Comparison of ENCODE assay signal across 8 cellular contexts in the genomic region with DNA sequence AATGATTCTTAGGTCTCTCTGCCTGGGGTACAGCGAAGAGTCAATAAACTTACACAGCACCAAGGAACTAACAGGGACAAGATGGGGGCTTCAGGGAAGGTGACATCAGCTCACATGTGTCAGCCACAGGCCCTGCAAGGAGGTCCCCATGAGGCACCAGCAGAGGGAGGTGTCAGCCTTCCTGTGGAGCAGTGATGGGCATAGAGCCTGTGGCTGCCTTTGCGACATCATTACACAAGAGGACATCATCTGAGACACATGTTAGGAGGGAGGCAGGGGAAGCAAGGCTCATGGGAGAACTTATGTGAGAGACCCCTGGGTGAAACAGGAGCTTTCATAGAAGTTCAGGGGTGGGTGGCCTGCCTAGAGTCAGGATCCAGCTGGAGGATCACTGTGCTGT.
DNase-seq lines count a peak whose midpoint lies in the region; ATAC-seq and TF ChIP-seq lines count a peak whose summit lies in the region.

No MANE protein-coding gene starts in this region.

- no peaks in the 10 kb centered on the region for H3K79me2 ChIP-seq in KMS-11 (ENCODE audit: insufficient read depth, low read depth)

- no peaks in the 10 kb centered on the region for H3K36me3 Mint-ChIP-seq in MCF 10A (ENCODE audit: insufficient read depth, unreplicated experiment)

- no peaks in the 10 kb centered on the region for H4K20me1 ChIP-seq in KMS-11 (ENCODE audit: insufficient read depth)

- TF ChIP-seq CTCF in KMS-11 (conservative IDR thresholded peaks at IDR 0.05; ENCODE audit: low read depth, low read length) (0 out of 2 replicates have a peak, but pooled peaks have one; percentile 25), MCF 10A (IDR thresholded peaks at IDR 0.05; ENCODE audit: unreplicated experiment) (peak; percentile 49), esophagus squamous epithelium (IDR thresholded peaks at IDR 0.05) (peak in 1 of 6 experiments; percentile 41)

- no peaks in the 10 kb centered on the region for H3K36me3 ChIP-seq in KMS-11 (ENCODE audit: insufficient read depth)
- H3K36me3 ChIP-seq in esophagus squamous epithelium, result peaks cover 0 to 9% (median 0%) of the 10 kb centered on the region in 3 donors

- H2AFZ ChIP-seq in KMS-11 (ENCODE audit: low read depth), result no peak overlapping the region

- H3K27ac ChIP-seq in KMS-11, result no peak overlapping the region
- H3K27ac ChIP-seq in esophagus squamous epithelium, result no peak overlapping the region

- no peaks in the 10 kb centered on the region for H3K27me3 Mint-ChIP-seq in MCF 10A (ENCODE audit: insufficient read depth, unreplicated experiment)

- no peaks in the 10 kb centered on the region for H3K9me3 Mint-ChIP-seq in MCF 10A (ENCODE audit: unreplicated experiment)

- H3K4me3 Mint-ChIP-seq in MCF 10A (ENCODE audit: unreplicated experiment), result no peak overlapping the region

- peaks cover 6% of the 10 kb centered on the region for H3K4me1 Mint-ChIP-seq in MCF 10A (ENCODE audit: insufficient read depth, unreplicated experiment)

- DNase-seq in NCI-H82 (lab: John Stamatoyannopoulos, UW) (peak; percentile 51), NCI-H82 treated with DMSO at 0.1 percent for 48 hours (lab: John Stamatoyannopoulos, UW; ENCODE audit: unreplicated experiment) (no peak), MCF 10A (ENCODE audit: unreplicated experiment) (peak; percentile 72), lung microvascular endothelial cell (ENCODE audit: low read depth in 2 of 2) (peak; percentile 49 to 60), esophagus squamous epithelium (lab: John Stamatoyannopoulos, UW) (no peak), NOMO-1 (lab: John Stamatoyannopoulos, UW; ENCODE audit: unreplicated experiment in 2 of 2) (no peak)

- H3K27me3 ChIP-seq in KMS-11 (ENCODE audit: insufficient read depth, low read depth) (no peaks in the 10 kb centered on the region), esophagus squamous epithelium (no peaks in the 10 kb centered on the region)

- no peak overlapping the region for H3K4me2 ChIP-seq in KMS-11

- POLR2A ChIA-PET in MCF 10A (lab: Yijun Ruan, JAX), result interaction anchor here (1.6 kb wide), 1 partner anchor 10 kb away, joined by 4 read pairs; no protein-coding TSS in a partner anchor

- no peak for TF ChIP-seq POLR2A in esophagus squamous epithelium (IDR thresholded peaks at IDR 0.05)

- H3K4me1 ChIP-seq in KMS-11 (ENCODE audit: low read depth, poor library complexity, severe bottlenecking) (no peaks in the 10 kb centered on the region), esophagus squamous epithelium (no peaks in the 10 kb centered on the region)

- intact Hi-C loops in MCF 10A (cut with micrococcal nuclease) (loop anchor here (1.0 to 10.0 kb wide), 6 partner anchors 51 to 989 kb away; no protein-coding TSS in a partner anchor), esophagus squamous epithelium (cut with DNase I) (no loop called here)

- peak overlapping the region; percentile 29 for H3K27ac Mint-ChIP-seq in MCF 10A (ENCODE audit: low read depth, unreplicated experiment)

- CTCF ChIA-PET in MCF 10A (lab: Yijun Ruan, JAX), result interaction anchor here (0.6 to 4.1 kb wide), 17 partner anchors 12 to 990 kb away, joined by 3 to 21 read pairs (median 4); no protein-coding TSS in a partner anchor

- no TSS peak for BruUV-seq in MCF 10A (replicated peaks; lab: Mats Ljungman, UMichigan)

- H3K9me3 ChIP-seq in esophagus squamous epithelium, result no peaks in the 10 kb centered on the region

- no peak overlapping the region for H3K9ac ChIP-seq in KMS-11

- H3K4me3 ChIP-seq in KMS-11 (IDR thresholded peaks at IDR 0.05; ENCODE audit: insufficient read depth, low read depth, low read length) (no peak overlapping the region), esophagus squamous epithelium (no peak overlapping the region)

- 68 to 93% methylated on average over 1 to 2 of the region's 2 CpGs for WGBS in esophagus squamous epithelium, 2 donors

- ATAC-seq in GM21576 (IDR thresholded peaks at IDR 0.05; ENCODE audit: unreplicated experiment), result no peak

Comparison
In these comparisons a context has a peak if more than half of its experiments do, and no peak if none do; other contexts are left out.
1. DNase-seq: peak in NCI-H82 (single experiment), MCF 10A (single experiment) and lung microvascular endothelial cell (2 of 2); none in NCI-H82 treated with DMSO at 0.1 percent for 48 hours (single experiment), esophagus squamous epithelium (single experiment) and NOMO-1 (0 of 2).